Comparison of ENCODE assay signal across 19 cellular contexts in the genomic region with DNA sequence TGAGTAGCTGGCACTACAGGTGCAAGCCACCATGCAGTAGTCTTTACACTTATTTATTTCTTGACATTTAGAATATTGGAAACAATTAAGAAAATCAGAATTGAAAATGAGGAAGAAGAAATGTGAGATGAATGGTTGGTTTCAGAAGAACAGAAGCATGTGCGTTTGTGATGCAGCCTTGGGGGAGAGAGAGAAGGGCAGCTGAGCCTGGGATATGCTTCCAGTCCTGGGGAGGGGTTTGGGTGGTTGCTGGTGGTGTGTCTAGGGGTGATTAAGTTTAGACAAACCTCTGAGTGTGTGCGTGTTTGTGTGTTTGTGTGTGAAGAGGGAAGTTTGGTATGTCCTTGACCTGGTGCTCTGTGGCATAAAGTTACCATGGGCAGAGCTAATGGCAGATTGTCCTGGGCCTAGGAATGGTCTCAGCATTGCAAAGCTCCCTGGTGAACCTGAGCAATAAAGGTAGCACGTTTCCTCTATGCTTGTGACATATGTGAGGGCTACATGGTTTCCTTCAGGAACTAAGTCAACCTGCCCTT. TPM values are rescaled to one million over a fixed set of nuclear protein-coding genes. Genes with fewer than 3 reads are reported as not detected.
DNase-seq lines count a peak whose midpoint lies in the region; ATAC-seq and TF ChIP-seq lines count a peak whose summit lies in the region.
"Had no signal": no experiment of that assay in that cellular context is flagged by ENCODE, and none has a peak within 500 bp of the region (broad histone marks: within the 10 kb centered on the region; RNA-seq: fewer than 3 reads in every experiment).

No MANE protein-coding gene starts in this region.

- H3K4me3 ChIP-seq in GM23338 (no peak overlapping the region), mucosa of descending colon (no peak overlapping the region)
- H3K4me3 ChIP-seq: heart right ventricle, Peyer's patch had no signal

- no peaks in the 10 kb centered on the region for H3K27me3 ChIP-seq in GM23338 (ENCODE audit: insufficient read depth)
- H3K27me3 ChIP-seq: heart right ventricle, Peyer's patch had no signal

- H3K9me3 Mint-ChIP-seq in GM23338 = no peaks in the 10 kb centered on the region
- no peaks in the 10 kb centered on the region for H3K9me3 Mint-ChIP-seq in activated T-helper 2 cell treated with anti-CD3 and anti-CD28 coated beads, Interferon-gamma antibody, Interleukin-2, Interleukin-4, amounts not matched to agents 10 μg/mL and 5 μg/mL and 100 μg/mL, durations not matched to agents 14 hours and 24 hours and 36 hours
- H3K9me3 Mint-ChIP-seq: activated CD4-positive, alpha-beta memory T cell treated with anti-CD3 and anti-CD28 coated beads, Interleukin-2, amount 10 ng/mL, durations not matched to agents 7 days and 5 days; nephron; stimulated activated effector memory CD8-positive, alpha-beta T cell treated with anti-CD3 and anti-CD28 coated beads, Interleukin-12 subunit alpha, Interleukin-12 subunit beta, amount 100 ng/mL, for 72 hours; T-helper 2 cell treated with Interferon-gamma antibody and Interleukin-4, amounts not matched to agents 5 μg/mL and 100 μg/mL, for 36 hours had no signal

- H3K4me1 Mint-ChIP-seq in GM23338 = peaks cover 27% of the 10 kb centered on the region
- H3K4me1 Mint-ChIP-seq in activated T-helper 2 cell treated with anti-CD3 and anti-CD28 coated beads, Interferon-gamma antibody, Interleukin-2, Interleukin-4, amounts not matched to agents 10 μg/mL and 5 μg/mL and 100 μg/mL, durations not matched to agents 14 hours and 24 hours and 36 hours (ENCODE audit: low read depth) = peaks cover 28% of the 10 kb centered on the region

- H3K27ac Mint-ChIP-seq in GM23338 = no peak overlapping the region
- H3K27ac Mint-ChIP-seq in activated T-helper 2 cell treated with anti-CD3 and anti-CD28 coated beads, Interferon-gamma antibody, Interleukin-2, Interleukin-4, amounts not matched to agents 10 μg/mL and 5 μg/mL and 100 μg/mL, durations not matched to agents 14 hours and 24 hours and 36 hours = peak overlapping the region; percentile 2
- H3K27ac Mint-ChIP-seq: activated CD4-positive, alpha-beta memory T cell treated with anti-CD3 and anti-CD28 coated beads, Interleukin-2, amount 10 ng/mL, durations not matched to agents 7 days and 5 days had no signal

- H3K36me3 ChIP-seq in GM23338 (ENCODE audit: insufficient read depth) (peaks cover 14% of the 10 kb centered on the region), mucosa of descending colon (ENCODE audit: low read depth) (peaks cover 4% of the 10 kb centered on the region)

- intact Hi-C loops in activated T-helper 2 cell treated with anti-CD3 and anti-CD28 coated beads, Interferon-gamma antibody, Interleukin-2, Interleukin-4, amounts not matched to agents 10 μg/mL and 5 μg/mL and 100 μg/mL, durations not matched to agents 14 hours and 24 hours and 36 hours (cut with micrococcal nuclease) = loop anchor here (5.0 kb wide), 1 partner anchor 273 kb away; no protein-coding TSS in a partner anchor
- intact Hi-C loops in mucosa of descending colon (cut with DNase I, micrococcal nuclease) = no loop called here

- no peak overlapping the region for H3K4me3 Mint-ChIP-seq in GM23338
- H3K4me3 Mint-ChIP-seq in activated T-helper 2 cell treated with anti-CD3 and anti-CD28 coated beads, Interferon-gamma antibody, Interleukin-2, Interleukin-4, amounts not matched to agents 10 μg/mL and 5 μg/mL and 100 μg/mL, durations not matched to agents 14 hours and 24 hours and 36 hours (ENCODE audit: low read depth) = no peak overlapping the region
- H3K4me3 Mint-ChIP-seq: activated CD4-positive, alpha-beta memory T cell treated with anti-CD3 and anti-CD28 coated beads, Interleukin-2, amount 10 ng/mL, durations not matched to agents 7 days and 5 days; nephron; stimulated activated effector memory CD8-positive, alpha-beta T cell treated with anti-CD3 and anti-CD28 coated beads, Interleukin-12 subunit alpha, Interleukin-12 subunit beta, amount 100 ng/mL, for 72 hours; T-helper 2 cell treated with Interferon-gamma antibody and Interleukin-4, amounts not matched to agents 5 μg/mL and 100 μg/mL, for 36 hours had no signal

- H3K79me2 ChIP-seq in GM23338 (replicated peaks; ENCODE audit: insufficient read depth) = peaks cover 25% of the 10 kb centered on the region

- DNase-seq in CD1c-positive myeloid dendritic cell (ENCODE audit: extremely low spot score) = peak; percentile 35
- DNase-seq in GM23338 (ENCODE audit: low spot score) = no peak
- no peak for DNase-seq in activated T-helper 2 cell treated with anti-CD3 and anti-CD28 coated beads, Interferon-gamma antibody, Interleukin-2, Interleukin-4, amounts not matched to agents 10 μg/mL and 5 μg/mL and 100 μg/mL, durations not matched to agents 14 hours and 24 hours and 36 hours (ENCODE audit: low spot score)
- no peak for DNase-seq in mucosa of descending colon
- DNase-seq in H4 (ENCODE audit: low spot score) = no peak
- DNase-seq in ecto neural progenitor cell (ENCODE audit: low spot score) = no peak
- DNase-seq: activated CD4-positive, alpha-beta memory T cell treated with anti-CD3 and anti-CD28 coated beads, Interleukin-2, amount 10 ng/mL, durations not matched to agents 7 days and 5 days; activated CD4-positive, CD25-positive, alpha-beta regulatory T cell; activated naive CD4-positive, alpha-beta T cell treated with anti-CD3 and anti-CD28 coated beads, Interleukin-2, amount 50 U/mL, for 16 hours; activated T-cell treated with anti-CD3 and anti-CD28 coated beads for 4 hours; NCI-H146; NCI-H774 had no signal

- peaks cover 9% of the 10 kb centered on the region for H3K27me3 Mint-ChIP-seq in GM23338 (ENCODE audit: insufficient read depth, low read depth, poor library complexity)
- no peaks in the 10 kb centered on the region for H3K27me3 Mint-ChIP-seq in activated T-helper 2 cell treated with anti-CD3 and anti-CD28 coated beads, Interferon-gamma antibody, Interleukin-2, Interleukin-4, amounts not matched to agents 10 μg/mL and 5 μg/mL and 100 μg/mL, durations not matched to agents 14 hours and 24 hours and 36 hours (ENCODE audit: low read depth)
- H3K27me3 Mint-ChIP-seq: activated CD4-positive, alpha-beta memory T cell treated with anti-CD3 and anti-CD28 coated beads, Interleukin-2, amount 10 ng/mL, durations not matched to agents 7 days and 5 days had no signal

- no peak overlapping the region for H2AFZ ChIP-seq in GM23338

- peaks cover 54% of the 10 kb centered on the region for H3K36me3 Mint-ChIP-seq in GM23338 (ENCODE audit: low read depth)
- H3K36me3 Mint-ChIP-seq in activated T-helper 2 cell treated with anti-CD3 and anti-CD28 coated beads, Interferon-gamma antibody, Interleukin-2, Interleukin-4, amounts not matched to agents 10 μg/mL and 5 μg/mL and 100 μg/mL, durations not matched to agents 14 hours and 24 hours and 36 hours (ENCODE audit: low read depth) = peaks cover 77% of the 10 kb centered on the region

- ATAC-seq in GM23338 (no peak), mucosa of descending colon (peak; percentile 13), GM21737 (IDR thresholded peaks at IDR 0.05; ENCODE audit: unreplicated experiment) (no peak), GM19023 (IDR thresholded peaks at IDR 0.05; ENCODE audit: unreplicated experiment) (no peak)

- TF ChIP-seq CTCF in GM23338 (conservative IDR thresholded peaks at IDR 0.05; ENCODE audit: low read depth in 2 of 2) (no peak), mucosa of descending colon (IDR thresholded peaks at IDR 0.05) (no peak)

- 0 out of 2 replicates have a peak overlapping the region, but pooled peaks have one; percentile 0 for H3K27ac ChIP-seq in GM23338 (ENCODE audit: low read depth)
- H3K27ac ChIP-seq: heart right ventricle, Peyer's patch had no signal

- H3F3A ChIP-seq in GM23338 (replicated peaks; ENCODE audit: low read depth) = peaks cover 22% of the 10 kb centered on the region; the same call in 1 of the 2 replicates

- no peak overlapping the region for H3K4me2 ChIP-seq in GM23338

- H3K9me3 ChIP-seq in mucosa of descending colon = no peaks in the 10 kb centered on the region
- H3K9me3 ChIP-seq: heart right ventricle, Peyer's patch had no signal

- H3K9me2 ChIP-seq in GM23338 (ENCODE audit: insufficient read depth) = no peaks in the 10 kb centered on the region

- peaks cover 37% of the 10 kb centered on the region for H4K20me1 ChIP-seq in GM23338 (replicated peaks; ENCODE audit: insufficient read depth)

- peaks cover 3% of the 10 kb centered on the region; the same call in 1 of the 2 replicates for H3K4me1 ChIP-seq in GM23338 (ENCODE audit: insufficient read depth)
- no peaks in the 10 kb centered on the region for H3K4me1 ChIP-seq in mucosa of descending colon (ENCODE audit: low read depth)
- H3K4me1 ChIP-seq: Peyer's patch had no signal

RNA-seq across cellular contexts. Expression of gene CTSH, which starts 35.6 kb away (rescaled TPM):
- total RNA-seq in GM23338 (2014; rRNA removed; shearing (Covaris generic)) = 19.7 and 41.2 TPM in 2 replicates
- polyA plus RNA-seq in GM23338 (2016; fragmentation: Nextera tagmentation; extraction: Ambion mirVana) = 18.2 and 19.9 TPM in 2 replicates
- 47.1 and 53.8 TPM in 2 replicates for total RNA-seq in activated T-helper 2 cell treated with anti-CD3 and anti-CD28 coated beads, Interferon-gamma antibody, Interleukin-2, Interleukin-4, amounts not matched to agents 10 μg/mL and 5 μg/mL and 100 μg/mL, durations not matched to agents 14 hours and 24 hours and 36 hours
- 10 to 100 TPM; 29.6 to 57.4 (median 53.8) TPM for total RNA-seq in mucosa of descending colon
- 39.9 and 40.5 TPM in 2 replicates for total RNA-seq in H4 (2014; rRNA removed; shearing (Covaris generic))

RNA-seq across cellular contexts. Expression of gene MORF4L1, which starts 36.5 kb away (rescaled TPM):
- total RNA-seq in GM23338 (2014; rRNA removed; shearing (Covaris generic)) = 491 and 520 TPM in 2 replicates
- polyA plus RNA-seq in GM23338 (2016; fragmentation: Nextera tagmentation; extraction: Ambion mirVana) = 571 and 611 TPM in 2 replicates
- total RNA-seq in activated T-helper 2 cell treated with anti-CD3 and anti-CD28 coated beads, Interferon-gamma antibody, Interleukin-2, Interleukin-4, amounts not matched to agents 10 μg/mL and 5 μg/mL and 100 μg/mL, durations not matched to agents 14 hours and 24 hours and 36 hours = 293 and 302 TPM in 2 replicates
- total RNA-seq in mucosa of descending colon = 100 to 1,000 TPM; 151 to 307 (median 188) TPM
- total RNA-seq in H4 (2014; rRNA removed; shearing (Covaris generic)) = 382 and 419 TPM in 2 replicates
